Comparison of ENCODE assay signal across 8 cellular contexts in the genomic region with DNA sequence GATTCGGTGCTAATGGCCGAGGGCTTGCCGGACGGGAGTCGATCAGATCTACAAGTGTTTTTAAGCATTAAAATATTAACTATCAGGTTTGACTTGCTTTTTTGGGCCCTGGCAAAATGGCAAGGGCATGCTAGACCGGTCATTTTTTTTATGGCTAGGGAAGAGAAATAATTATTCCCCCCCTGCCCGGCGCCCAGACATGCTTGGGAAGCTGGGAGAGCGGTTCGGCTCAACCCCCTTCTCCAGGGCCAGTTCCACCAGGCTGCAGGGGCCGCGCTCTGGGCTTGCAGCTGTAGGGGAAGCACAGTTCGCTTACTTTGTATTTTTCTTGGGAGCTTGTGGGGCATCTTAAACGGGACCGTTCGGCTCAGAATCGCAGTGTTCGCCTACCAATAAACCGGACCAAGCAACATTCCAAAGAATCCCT. TPM values are rescaled to one million over a fixed set of nuclear protein-coding genes. Genes with fewer than 3 reads are reported as not detected.
DNase-seq lines count a peak whose midpoint lies in the region; ATAC-seq, FAIRE-seq and TF ChIP-seq lines count a peak whose summit lies in the region.

No MANE protein-coding gene starts in this region.

- H3K79me2 ChIP-seq in OCI-LY1 (ENCODE audit: insufficient read depth, low read length) = peaks cover 62% of the 10 kb centered on the region

- 22% methylated on average over 19 of the region's 19 CpGs for WGBS in esophagus muscularis mucosa

- DNase-seq in AG04449 (ENCODE audit: low read depth, low spot score) (no peak), esophagus muscularis mucosa (ENCODE audit: extremely low spot score) (no peak), WERI-Rb-1 (no peak), HTR-8/SVneo (ENCODE audit: insufficient read length, low spot score) (no peak)
- no peak for DNase-seq in naive thymus-derived CD8-positive, alpha-beta T cell

- H3K9me2 ChIP-seq in OCI-LY1 (ENCODE audit: low read depth, low read length) = no peaks in the 10 kb centered on the region

- H4K20me1 ChIP-seq in OCI-LY1 (ENCODE audit: insufficient read depth, low read length) = no peaks in the 10 kb centered on the region

- no peak for TF ChIP-seq POLR2A in esophagus muscularis mucosa (IDR thresholded peaks at IDR 0.05; ENCODE audit: low read depth)

- peaks cover 77% of the 10 kb centered on the region for H3K4me1 ChIP-seq in OCI-LY1 (ENCODE audit: insufficient read depth, low read length, severe bottlenecking)
- H3K4me1 ChIP-seq in esophagus muscularis mucosa = peaks cover 32 to 64% (median 62%) of the 10 kb centered on the region in 4 donors

- CTCF ChIA-PET in AG04449 (lab: Yijun Ruan, JAX) = interaction anchor here (0.9 to 1.6 kb wide), 3 partner anchors 176 to 387 kb away, joined by 3 read pairs; no protein-coding TSS in a partner anchor

- H3K9me3 Mint-ChIP-seq in naive thymus-derived CD8-positive, alpha-beta T cell = peaks cover 0 to 1% (median 0%) of the 10 kb centered on the region in 9 donors

- H3K4me3 ChIP-seq in AG04449 (ENCODE audit: low read depth, low read length) (peak overlapping the region; percentile 70), OCI-LY1 (ENCODE audit: low read depth, low read length, poor library complexity, severe bottlenecking) (peak overlapping the region; percentile 71), esophagus muscularis mucosa (peak overlapping the region; percentile 68 to 91 (median 76)), WERI-Rb-1 (ENCODE audit: low read depth, low read length) (no peak overlapping the region)

- H3K27me3 Mint-ChIP-seq in naive thymus-derived CD8-positive, alpha-beta T cell = peaks cover 0 to 17% (median 4%) of the 10 kb centered on the region in 5 donors

- no peaks in the 10 kb centered on the region for H3F3A ChIP-seq in OCI-LY1 (ENCODE audit: insufficient read depth, low read length)

- peak overlapping the region; percentile 20 for H3K27ac ChIP-seq in OCI-LY1 (ENCODE audit: low read depth, low read length, poor library complexity, severe bottlenecking)
- peak overlapping the region; percentile 90 to 93 (median 92) for H3K27ac ChIP-seq in esophagus muscularis mucosa (replicated peaks in 1 of 4)
- H3K27ac ChIP-seq in WERI-Rb-1 = no peak overlapping the region

- no peaks in the 10 kb centered on the region for H3K27me3 ChIP-seq in OCI-LY1 (ENCODE audit: insufficient read depth, low read length)
- no peaks in the 10 kb centered on the region for H3K27me3 ChIP-seq in esophagus muscularis mucosa
- H3K27me3 ChIP-seq in WERI-Rb-1 (ENCODE audit: insufficient read depth, low read depth, severe bottlenecking) = no peaks in the 10 kb centered on the region

- no peak for FAIRE-seq in HTR-8/SVneo (lab: Jason Lieb, UNC)

- H2AFZ ChIP-seq in OCI-LY1 (ENCODE audit: low read length) = no peak overlapping the region

- peak overlapping the region; percentile 30; the same call in 1 of the 2 replicates for H3K9ac ChIP-seq in OCI-LY1 (ENCODE audit: low read length)

- no peaks in the 10 kb centered on the region for H3K9me3 ChIP-seq in OCI-LY1 (ENCODE audit: low read length)
- H3K9me3 ChIP-seq in esophagus muscularis mucosa = no peaks in the 10 kb centered on the region
- H3K9me3 ChIP-seq in WERI-Rb-1 (ENCODE audit: severe bottlenecking) = no peaks in the 10 kb centered on the region

- ATAC-seq in naive thymus-derived CD8-positive, alpha-beta T cell = no peak
- no peak for ATAC-seq in HG03135 (IDR thresholded peaks at IDR 0.05; ENCODE audit: unreplicated experiment)
- no peak for ATAC-seq in HG03196 (IDR thresholded peaks at IDR 0.05; ENCODE audit: unreplicated experiment)

- peak overlapping the region; percentile 73 to 93 (median 90) for H3K4me3 Mint-ChIP-seq in naive thymus-derived CD8-positive, alpha-beta T cell

- peaks cover 0 to 2% (median 2%) of the 10 kb centered on the region in 3 donors for H3K36me3 Mint-ChIP-seq in naive thymus-derived CD8-positive, alpha-beta T cell

- TF ChIP-seq CTCF in AG04449 (IDR thresholded peaks at IDR 0.05; ENCODE audit: insufficient read depth, low read length, missing control alignments) (no peak), OCI-LY1 (IDR thresholded peaks at IDR 0.05; ENCODE audit: low read length) (no peak), esophagus muscularis mucosa (IDR thresholded peaks at IDR 0.05) (no peak), WERI-Rb-1 (IDR thresholded peaks at IDR 0.05; ENCODE audit: low read depth, low read length) (no peak)

- H3K36me3 ChIP-seq in OCI-LY1 (ENCODE audit: insufficient read depth, low read length) = peaks cover 20% of the 10 kb centered on the region; the same call in 1 of the 2 replicates
- no peaks in the 10 kb centered on the region for H3K36me3 ChIP-seq in esophagus muscularis mucosa
- H3K36me3 ChIP-seq in WERI-Rb-1 = no peaks in the 10 kb centered on the region

- intact Hi-C loops in esophagus muscularis mucosa (cut with DNase I) = loop anchor here (10.0 kb wide), 1 partner anchor 102 kb away; no protein-coding TSS in a partner anchor

- peak overlapping the region in 9 of 10 donors; percentile 66 to 90 (median 81) for H3K27ac Mint-ChIP-seq in naive thymus-derived CD8-positive, alpha-beta T cell

- H3K4me2 ChIP-seq in OCI-LY1 (ENCODE audit: low read length) = peak overlapping the region; percentile 96

- POLR2A ChIA-PET in AG04449 (lab: Yijun Ruan, JAX) = interaction anchor here (0.6 kb wide), 2 partner anchors 14 to 368 kb away, joined by 4 read pairs; no protein-coding TSS in a partner anchor
- POLR2A ChIA-PET in naive thymus-derived CD8-positive, alpha-beta T cell (lab: Charles Lee) = no interaction called here

- TF ChIP-seq EP300 in esophagus muscularis mucosa (IDR thresholded peaks at IDR 0.05) = no peak

- H3K4me1 Mint-ChIP-seq in naive thymus-derived CD8-positive, alpha-beta T cell = peaks cover 21 to 51% (median 43%) of the 10 kb centered on the region in 4 donors

RNA-seq across cellular contexts. Expression of gene TCF7L2, which starts 3.0 kb away (rescaled TPM):
- total RNA-seq in esophagus muscularis mucosa = 10 to 100 TPM in 3 of 4 donors, 1 to 10 TPM in 1; 7.8 to 24.1 (median 19.2) TPM
- 1 to 10 TPM; 4.3 to 6.0 TPM for total RNA-seq in naive thymus-derived CD8-positive, alpha-beta T cell
- 1 to 10 TPM; 1.6 to 4.1 (median 2.1) TPM for polyA plus RNA-seq in naive thymus-derived CD8-positive, alpha-beta T cell
